ENCODE assay signal across 11 cellular contexts in the genomic region with DNA sequence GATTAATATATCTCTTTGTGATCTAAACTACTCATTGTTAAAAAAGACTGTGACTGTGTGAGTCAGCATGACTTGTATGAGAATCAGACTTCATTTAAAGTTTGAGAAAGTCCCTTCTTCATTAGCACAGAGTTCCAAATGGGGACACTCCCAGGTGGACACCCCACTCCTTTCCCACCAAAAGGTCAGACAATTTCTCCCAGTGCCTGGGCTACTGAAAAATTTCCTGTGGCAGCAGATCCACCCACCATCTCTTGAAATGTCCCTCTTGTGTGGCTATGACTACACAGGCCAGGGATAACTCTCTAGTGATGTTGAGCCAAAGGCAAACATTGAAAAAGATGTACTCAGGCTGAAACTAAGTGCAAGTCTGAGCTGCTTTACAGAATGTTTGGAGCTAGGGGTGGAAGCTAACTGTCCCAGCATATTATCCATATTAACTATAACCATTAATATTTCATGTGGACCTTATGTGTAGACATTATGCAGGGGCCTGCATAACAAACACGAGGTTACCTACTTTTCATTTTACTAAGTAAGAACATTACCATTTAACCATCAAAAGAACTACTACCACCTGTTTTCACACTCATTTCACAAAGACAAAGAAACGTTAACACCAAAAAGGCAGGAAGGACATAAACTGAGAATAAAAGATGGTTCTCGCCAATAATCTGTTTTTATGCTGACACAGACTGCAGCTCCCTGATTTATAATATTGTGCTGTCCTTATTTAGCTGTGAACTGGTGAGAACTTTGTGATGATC. TPM values are rescaled to one million over a fixed set of nuclear protein-coding genes. Genes with fewer than 3 reads are reported as not detected.
DNase-seq lines count a peak whose midpoint lies in the region; ATAC-seq and TF ChIP-seq lines count a peak whose summit lies in the region.
"Had no signal": no experiment of that assay in that cellular context is flagged by ENCODE, and none has a peak within 500 bp of the region (broad histone marks: within the 10 kb centered on the region; RNA-seq: fewer than 3 reads in every experiment).

No MANE protein-coding gene starts in this region.

- no peak overlapping the region for H3K27ac ChIP-seq in GM23338 (ENCODE audit: low read depth)
- no peak overlapping the region for H3K27ac ChIP-seq in IMR-90 (ENCODE audit: insufficient read depth, low read length)
- H3K27ac ChIP-seq: left lung, pancreas had no signal

- H2BK120ac ChIP-seq in IMR-90 (ENCODE audit: low read depth, low read length), result no peak overlapping the region

- CTCF ChIA-PET in IMR-90 (lab: Yijun Ruan, JAX), result no interaction called here

- H2BK15ac ChIP-seq in IMR-90 (ENCODE audit: low read depth, low read length), result no peak overlapping the region

- dilution Hi-C loops in IMR-90 (cut with HindIII; ENCODE audit: low sequenced_read_pairs, unreplicated experiment), result no loop called here

- H3K56ac ChIP-seq in IMR-90 (ENCODE audit: extremely low read depth, insufficient read depth, low read length), result no peak overlapping the region

- no peak for TF ChIP-seq RAD21 in IMR-90 (IDR thresholded peaks at IDR 0.05; ENCODE audit: low read length)

- no peak overlapping the region for H3K4ac ChIP-seq in IMR-90 (ENCODE audit: low read depth, low read length)

- no peak for TF ChIP-seq POLR2A in IMR-90 (IDR thresholded peaks at IDR 0.05; ENCODE audit: low read depth, low read length)

- POLR2A ChIA-PET in IMR-90 (lab: Charles Lee; ENCODE audit: unreplicated experiment), result no interaction called here

- H3K27me3 Mint-ChIP-seq in activated CD4-positive, alpha-beta T cell treated with anti-CD3 and anti-CD28 coated beads, Interleukin-2, amount 10 ng/mL, durations not matched to agents 24 days and 14 days, result no peaks in the 10 kb centered on the region
- no peaks in the 10 kb centered on the region for H3K27me3 Mint-ChIP-seq in GM23338 (ENCODE audit: insufficient read depth, low read depth, poor library complexity)
- H3K27me3 Mint-ChIP-seq: type B pancreatic cell had no signal

- H3K9me1 ChIP-seq in IMR-90 (ENCODE audit: insufficient read depth, low read length), result no peaks in the 10 kb centered on the region

- no peak overlapping the region for H3K4me3 ChIP-seq in GM23338
- no peak overlapping the region for H3K4me3 ChIP-seq in IMR-90 (ENCODE audit: insufficient read depth, low read depth, low read length)
- H3K4me3 ChIP-seq: left lung, pancreas had no signal

- no peak overlapping the region for H2BK20ac ChIP-seq in IMR-90 (ENCODE audit: low read depth, low read length)

- H3K27ac Mint-ChIP-seq in activated CD4-positive, alpha-beta T cell treated with anti-CD3 and anti-CD28 coated beads, Interleukin-2, amount 10 ng/mL, durations not matched to agents 24 days and 14 days, result peak overlapping the region; percentile 65
- H3K27ac Mint-ChIP-seq in GM23338, result no peak overlapping the region
- H3K27ac Mint-ChIP-seq: type B pancreatic cell had no signal

- intact Hi-C loops in activated CD4-positive, alpha-beta T cell treated with anti-CD3 and anti-CD28 coated beads, Interleukin-2, amount 10 ng/mL, durations not matched to agents 24 days and 14 days (cut with micrococcal nuclease), result loop anchor here (1.0 kb wide), 1 partner anchor 19 kb away; no protein-coding TSS in a partner anchor
- intact Hi-C loops in IMR-90 (cut with micrococcal nuclease), result no loop called here

- H3K23ac ChIP-seq in IMR-90 (ENCODE audit: low read depth, low read length), result no peak overlapping the region

- no peak overlapping the region for H3K18ac ChIP-seq in IMR-90 (ENCODE audit: low read depth, low read length)

- no peak overlapping the region for H4K5ac ChIP-seq in IMR-90 (ENCODE audit: low read depth, low read length)

- ATAC-seq in GM23338 (no peak), IMR-90 (ENCODE audit: low read depth) (no peak), GM18873 (IDR thresholded peaks at IDR 0.05; ENCODE audit: low FRiP score, unreplicated experiment) (no peak)
- ATAC-seq: left lung had no signal

- in situ Hi-C loops in IMR-90 (cut with MboI; ENCODE audit: low sequenced_read_pairs), result no loop called here

- H2AK5ac ChIP-seq in IMR-90 (ENCODE audit: low read depth, low read length), result no peak overlapping the region

- no peak for DNase-seq in activated CD4-positive, alpha-beta T cell treated with anti-CD3 and anti-CD28 coated beads, Interleukin-2, amount 10 ng/mL, durations not matched to agents 24 days and 14 days
- no peak for DNase-seq in activated CD4-positive, alpha-beta T cell treated with anti-CD3 and anti-CD28 coated beads for 48 hours
- DNase-seq in GM23338 (ENCODE audit: low spot score), result no peak
- peak; percentile 35 for DNase-seq in IMR-90
- DNase-seq in renal cortical epithelial cell (ENCODE audit: low read depth), result peak; percentile 86
- no peak for DNase-seq in dermis blood vessel endothelial cell
- no peak for DNase-seq in NCI-H1105 (lab: John Stamatoyannopoulos, UW)
- DNase-seq: left lung, pancreas had no signal

- no peaks in the 10 kb centered on the region for H3K4me1 ChIP-seq in GM23338 (ENCODE audit: insufficient read depth)
- H3K4me1 ChIP-seq in IMR-90 (ENCODE audit: control insufficient read depth, insufficient read depth, low read length), result no peaks in the 10 kb centered on the region; the same call in 1 of the 2 replicates
- H3K4me1 ChIP-seq: pancreas had no signal

- H3K9me2 ChIP-seq in GM23338 (ENCODE audit: insufficient read depth), result no peaks in the 10 kb centered on the region

- no peak overlapping the region for H3K9ac ChIP-seq in IMR-90 (ENCODE audit: low read depth, low read length)

- no peak overlapping the region for H2AK9ac ChIP-seq in IMR-90 (replicated peaks; ENCODE audit: low read depth, low read length, poor library complexity)

- no peaks in the 10 kb centered on the region for H3K36me3 ChIP-seq in GM23338 (ENCODE audit: insufficient read depth)
- no peaks in the 10 kb centered on the region for H3K36me3 ChIP-seq in IMR-90 (ENCODE audit: control insufficient read depth, insufficient read depth, low read length)
- H3K36me3 ChIP-seq: left lung, pancreas had no signal

- H2AFZ ChIP-seq in GM23338, result peak overlapping the region; percentile 15; the same call in 1 of the 2 replicates
- H2AFZ ChIP-seq in IMR-90 (replicated peaks; ENCODE audit: low read length, poor library complexity), result no peak overlapping the region

- no peaks in the 10 kb centered on the region for H3K27me3 ChIP-seq in GM23338 (ENCODE audit: insufficient read depth)
- no peaks in the 10 kb centered on the region for H3K27me3 ChIP-seq in IMR-90 (ENCODE audit: control insufficient read depth, insufficient read depth, low read length)
- H3K27me3 ChIP-seq: left lung, pancreas had no signal

- no CpG with 5 or more reads among the region's 3 CpGs for WGBS in IMR-90 (ENCODE audit: extremely low coverage in 2 of 2, insufficient read length in 1 of 2), 2 experiments

- TF ChIP-seq CTCF in GM23338 (conservative IDR thresholded peaks at IDR 0.05; ENCODE audit: low read depth in 2 of 2), result no peak
- no peak for TF ChIP-seq CTCF in IMR-90 (conservative IDR thresholded peaks at IDR 0.05; ENCODE audit: low read depth, low read length)

- H3K79me1 ChIP-seq in IMR-90 (ENCODE audit: low read depth in 1 of 2, low read length in 2 of 2), result no peaks in the 10 kb centered on the region

- no peaks in the 10 kb centered on the region for H3F3A ChIP-seq in GM23338 (replicated peaks; ENCODE audit: low read depth)

- no peaks in the 10 kb centered on the region for H3K36me3 Mint-ChIP-seq in activated CD4-positive, alpha-beta T cell treated with anti-CD3 and anti-CD28 coated beads, Interleukin-2, amount 10 ng/mL, durations not matched to agents 24 days and 14 days (ENCODE audit: low read depth)
- H3K36me3 Mint-ChIP-seq in GM23338 (ENCODE audit: low read depth), result no peaks in the 10 kb centered on the region
- H3K36me3 Mint-ChIP-seq: type B pancreatic cell had no signal

- no peaks in the 10 kb centered on the region for H3K9me3 ChIP-seq in IMR-90 (ENCODE audit: control insufficient read depth, insufficient read depth, low read length)
- H3K9me3 ChIP-seq: left lung, pancreas had no signal

- peaks cover 33% of the 10 kb centered on the region for H3K4me1 Mint-ChIP-seq in activated CD4-positive, alpha-beta T cell treated with anti-CD3 and anti-CD28 coated beads, Interleukin-2, amount 10 ng/mL, durations not matched to agents 24 days and 14 days
- H3K4me1 Mint-ChIP-seq in GM23338, result no peaks in the 10 kb centered on the region

- H3K9me3 Mint-ChIP-seq in activated CD4-positive, alpha-beta T cell treated with anti-CD3 and anti-CD28 coated beads, Interleukin-2, amount 10 ng/mL, durations not matched to agents 24 days and 14 days, result peaks cover 3% of the 10 kb centered on the region
- no peaks in the 10 kb centered on the region for H3K9me3 Mint-ChIP-seq in GM23338
- H3K9me3 Mint-ChIP-seq: type B pancreatic cell had no signal

- no peak overlapping the region for H3K14ac ChIP-seq in IMR-90 (replicated peaks; ENCODE audit: low read depth, low read length)

- no peak overlapping the region for H4K8ac ChIP-seq in IMR-90 (ENCODE audit: low read depth in 2 of 2, low read length in 2 of 2)

- no peaks in the 10 kb centered on the region for H3K79me2 ChIP-seq in GM23338 (replicated peaks; ENCODE audit: insufficient read depth)

- BruUV-seq in IMR-90 (replicated peaks; lab: Mats Ljungman, UMichigan), result no TSS peak

- H4K20me1 ChIP-seq in GM23338 (replicated peaks; ENCODE audit: insufficient read depth) (no peaks in the 10 kb centered on the region), IMR-90 (ENCODE audit: insufficient read depth, low read length) (no peaks in the 10 kb centered on the region)

- H3K4me3 Mint-ChIP-seq in activated CD4-positive, alpha-beta T cell treated with anti-CD3 and anti-CD28 coated beads, Interleukin-2, amount 10 ng/mL, durations not matched to agents 24 days and 14 days, result no peak overlapping the region
- no peak overlapping the region for H3K4me3 Mint-ChIP-seq in GM23338
- H3K4me3 Mint-ChIP-seq: type B pancreatic cell had no signal

- H3K4me2 ChIP-seq in GM23338 (no peak overlapping the region), IMR-90 (ENCODE audit: low read depth, low read length) (no peak overlapping the region)

- no peak overlapping the region for H4K91ac ChIP-seq in IMR-90 (ENCODE audit: insufficient read depth, low read depth, low read length)

- no peak overlapping the region for H2BK5ac ChIP-seq in IMR-90 (ENCODE audit: low read depth, low read length, poor library complexity, severe bottlenecking)

RNA-seq across cellular contexts. Expression of a gene that starts 44.8 kb away (rescaled TPM):
- total RNA-seq in activated CD4-positive, alpha-beta T cell treated with anti-CD3 and anti-CD28 coated beads, Interleukin-2, amount 10 ng/mL, durations not matched to agents 24 days and 14 days, result not detected in 2 replicates
- total RNA-seq in GM23338 (2014; rRNA removed; shearing (Covaris generic)), result not detected in 2 replicates
- polyA plus RNA-seq in GM23338 (2016; fragmentation: Nextera tagmentation; extraction: Ambion mirVana), result not detected in 2 replicates
- total RNA-seq in IMR-90 (2012; rRNA removed), result not detected in 2 replicates
- not detected in 2 replicates for polyA plus RNA-seq in IMR-90 (2012; rRNA removed)
- not detected in 2 replicates for polyA plus RNA-seq in IMR-90 (2012; cell fraction: cytosol; rRNA removed)
- not detected in 2 replicates for polyA plus RNA-seq in IMR-90 (2012; cell fraction: nucleus; rRNA removed; ENCODE audit: low replicate concordance)
- total RNA-seq in renal cortical epithelial cell, result not detected in 2 replicates
- not detected in 2 replicates for total RNA-seq in dermis blood vessel endothelial cell
- total RNA-seq: left lung, pancreas had no signal
- polyA plus RNA-seq: pancreas had no signal

RNA-seq across cellular contexts. Expression of a gene that starts 49.8 kb away (rescaled TPM):
- not detected in 2 replicates for total RNA-seq in activated CD4-positive, alpha-beta T cell treated with anti-CD3 and anti-CD28 coated beads, Interleukin-2, amount 10 ng/mL, durations not matched to agents 24 days and 14 days
- total RNA-seq in GM23338 (2014; rRNA removed; shearing (Covaris generic)), result not detected in 2 replicates
- polyA plus RNA-seq in GM23338 (2016; fragmentation: Nextera tagmentation; extraction: Ambion mirVana) (not detected in 2 replicates), IMR-90 (2012; rRNA removed) (not detected in 2 replicates)
- total RNA-seq in IMR-90 (2012; rRNA removed) (not detected in 2 replicates), renal cortical epithelial cell (2,273 and 2,825 TPM in 2 replicates), dermis blood vessel endothelial cell (3.7 and 9.2 TPM in 2 replicates)
- polyA plus RNA-seq in IMR-90 (2012; cell fraction: cytosol; rRNA removed), result not detected in 2 replicates
- not detected in 2 replicates for polyA plus RNA-seq in IMR-90 (2012; cell fraction: nucleus; rRNA removed; ENCODE audit: low replicate concordance)

Comparison
In these comparisons a context has a peak if more than half of its experiments do, and no peak if none do; other contexts are left out.
1. DNase-seq: peak in IMR-90 (single experiment) and renal cortical epithelial cell (single experiment); none in activated CD4-positive, alpha-beta T cell treated with anti-CD3 and anti-CD28 coated beads, Interleukin-2, amount 10 ng/mL, durations not matched to agents 24 days and 14 days (single experiment), activated CD4-positive, alpha-beta T cell treated with anti-CD3 and anti-CD28 coated beads for 48 hours (single experiment), GM23338 (single experiment), dermis blood vessel endothelial cell (single experiment) and NCI-H1105 (single experiment).
2. RNA of a gene that starts 49.8 kb away (total RNA-seq): 2,273 to 2,825 TPM in renal cortical epithelial cell; 3.7 to 9.2 TPM in dermis blood vessel endothelial cell, not detected in activated CD4-positive, alpha-beta T cell treated with anti-CD3 and anti-CD28 coated beads, Interleukin-2, amount 10 ng/mL, durations not matched to agents 24 days and 14 days, not detected in GM23338 and not detected in IMR-90; every median in the first group is over 100 times any median in the second.